Comparison of ENCODE assay signal across 8 cellular contexts in genomic region chr11:33161120-33162005, GRCh38. TPM values are rescaled to one million over a fixed set of nuclear protein-coding genes. Genes with fewer than 3 reads are reported as not detected.
A peak's percentile ranks its signal among the peaks of the same experiment; 100 is the strongest.
DNase-seq lines count a peak whose midpoint lies in the region; ATAC-seq, FAIRE-seq and TF ChIP-seq lines count a peak whose summit lies in the region.

Gene CSTF3, minus strand, starts transcription at chr11:33161480. Its CDS starts 155 bp downstream, at chr11:33161325.

- FAIRE-seq in bronchial epithelial cell (lab: Jason Lieb, UNC): no peak

- peak within 1 kb of the TSS; percentile 94 for H3K4me3 ChIP-seq in WI38 (ENCODE audit: low read depth, low read length)
- peak within 1 kb of the TSS; percentile 73 for H3K4me3 ChIP-seq in bronchial epithelial cell (ENCODE audit: low read depth, low read length)
- peak within 1 kb of the TSS; percentile 77 for H3K4me3 ChIP-seq in iPS-20b (ENCODE audit: low read length)
- H3K4me3 ChIP-seq in skin epidermis: peak within 1 kb of the TSS; percentile 60 to 90 (median 79)

- peaks cover 17% of the 10 kb centered on the region; the same call in 1 of the 2 replicates for H3K4me1 ChIP-seq in iPS-20b (ENCODE audit: insufficient read depth, low read length)

- TF ChIP-seq CTCF in WI38 (IDR thresholded peaks at IDR 0.05; ENCODE audit: low read depth, low read length) (no peak), bronchial epithelial cell (IDR thresholded peaks at IDR 0.05; ENCODE audit: insufficient read depth, low read length, severe bottlenecking) (peak; percentile 42)

- H3K27me3 ChIP-seq in bronchial epithelial cell (ENCODE audit: control insufficient read depth, insufficient read depth, low read length): no peaks in the 10 kb centered on the region
- no peaks in the 10 kb centered on the region for H3K27me3 ChIP-seq in iPS-20b (ENCODE audit: insufficient read depth, low read length)

- peak within 1 kb of the TSS; percentile 91 for H3K27ac ChIP-seq in iPS-20b (ENCODE audit: low read length)
- H3K27ac ChIP-seq in skin epidermis: peak within 1 kb of the TSS; percentile 45 to 92 (median 84)

- peak within 1 kb of the TSS; percentile 90 for H3K9ac ChIP-seq in iPS-20b (ENCODE audit: low read depth, low read length)

- H3K36me3 ChIP-seq in bronchial epithelial cell (ENCODE audit: control insufficient read depth, insufficient read depth, low read length): no peaks in the 10 kb centered on the region
- peaks cover 9% of the 10 kb centered on the region; the same call in 1 of the 2 replicates for H3K36me3 ChIP-seq in iPS-20b (ENCODE audit: insufficient read depth, low read depth, low read length)

- H3K9me3 ChIP-seq in iPS-20b (ENCODE audit: insufficient read depth, low read depth, low read length): no peaks in the 10 kb centered on the region

- ATAC-seq in GM18907 (IDR thresholded peaks at IDR 0.05; ENCODE audit: unreplicated experiment): peak; percentile 93
- ATAC-seq in HG03159 (IDR thresholded peaks at IDR 0.05; ENCODE audit: unreplicated experiment): peak; percentile 92

- DNase-seq in AG08395 (ENCODE audit: low spot score) (peak; percentile 98), NCI-H2227 treated with DMSO at 0.1 percent for 48 hours (lab: John Stamatoyannopoulos, UW) (peak; percentile 98), bronchial epithelial cell (ENCODE audit: low read depth) (peak; percentile 96)

RNA-seq across cellular contexts. Expression of gene CSTF3, which starts in this region (rescaled TPM):
- total RNA-seq in bronchial epithelial cell: 16.6 and 23.2 TPM in 2 replicates

Comparison
In these comparisons a context has a peak if more than half of its experiments do, and no peak if none do; other contexts are left out.
1. Peak in every context shown above with its lines: DNase-seq, ATAC-seq, H3K4me3 ChIP-seq and H3K27ac ChIP-seq.